In the genomic region with DNA sequence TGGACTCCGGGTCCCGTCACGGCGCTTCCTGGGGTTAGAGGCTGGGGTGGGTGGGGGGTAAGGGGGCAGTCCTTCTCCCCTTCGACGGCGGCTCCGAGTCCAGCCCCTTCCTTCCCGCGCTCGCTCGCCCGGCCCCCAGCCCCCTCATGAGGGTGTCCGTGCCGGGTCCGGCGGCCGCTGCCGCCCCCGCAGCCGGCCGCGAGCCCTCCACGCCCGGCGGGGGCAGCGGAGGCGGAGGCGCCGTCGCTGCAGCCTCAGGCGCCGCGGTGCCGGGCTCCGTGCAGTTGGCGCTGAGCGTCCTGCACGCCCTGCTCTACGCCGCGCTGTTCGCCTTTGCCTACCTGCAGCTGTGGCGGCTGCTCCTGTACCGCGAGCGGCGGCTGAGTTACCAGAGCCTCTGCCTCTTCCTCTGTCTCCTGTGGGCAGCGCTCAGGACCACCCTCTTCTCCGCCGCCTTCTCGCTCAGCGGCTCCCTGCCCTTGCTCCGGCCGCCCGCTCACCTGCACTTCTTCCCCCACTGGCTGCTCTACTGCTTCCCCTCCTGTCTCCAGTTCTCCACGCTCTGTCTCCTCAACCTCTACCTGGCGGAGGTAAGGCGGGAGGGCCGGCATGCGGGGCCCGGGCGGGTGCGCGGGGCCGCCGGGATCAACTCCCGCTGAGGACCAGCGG, we compare ENCODE assay signal across 9 cellular contexts. TPM values are rescaled to one million over a fixed set of nuclear protein-coding genes. Genes with fewer than 3 reads are reported as not detected.
DNase-seq lines count a peak whose midpoint lies in the region; ATAC-seq, FAIRE-seq and TF ChIP-seq lines count a peak whose summit lies in the region.
"Had no signal": no experiment of that assay in that cellular context is flagged by ENCODE, and none has a peak within 500 bp of the region (broad histone marks: within the 10 kb centered on the region; RNA-seq: fewer than 3 reads in every experiment).

No MANE protein-coding gene starts in this region.

- TF ChIP-seq CTCF in bronchial epithelial cell (IDR thresholded peaks at IDR 0.05; ENCODE audit: insufficient read depth, low read length, severe bottlenecking), result no peak

- DNase-seq in Caki2 (ENCODE audit: low read depth) (peak; percentile 14), KG1 (lab: John Stamatoyannopoulos, UW) (peak; percentile 10), bronchial epithelial cell (ENCODE audit: low read depth) (no peak), left colon (peak in 1 of 2 donors; percentile 61), mesenteric fat pad (ENCODE audit: low spot score) (no peak)
- DNase-seq in T-helper 2 cell treated with Interferon-gamma antibody and Interleukin-4, amounts not matched to agents 5 μg/mL and 100 μg/mL, for 36 hours (ENCODE audit: low spot score), result peak; percentile 41
- DNase-seq in stimulated activated CD4-positive, alpha-beta T cell treated with anti-CD3 and anti-CD28 coated beads, Interleukin-4, amount 100 ng/mL, for 24 hours, result peak; percentile 27

- ATAC-seq in GM21723 (IDR thresholded peaks at IDR 0.05; ENCODE audit: unreplicated experiment), result peak; percentile 32
- peak; percentile 21 for ATAC-seq in left colon

- H3K36me3 ChIP-seq in bronchial epithelial cell (ENCODE audit: control insufficient read depth, insufficient read depth, low read length), result no peaks in the 10 kb centered on the region

- in situ Hi-C loops in Caki2 (cut with HindIII; ENCODE audit: low pct_unique_long_range_greater_than_20kb, low sequenced_read_pairs), result no loop called here

- H3K9me3 Mint-ChIP-seq in T-helper 2 cell treated with Interferon-gamma antibody and Interleukin-4, amounts not matched to agents 5 μg/mL and 100 μg/mL, for 36 hours, result no peaks in the 10 kb centered on the region

- H3K27me3 Mint-ChIP-seq in T-helper 2 cell treated with Interferon-gamma antibody and Interleukin-4, amounts not matched to agents 5 μg/mL and 100 μg/mL, for 36 hours (ENCODE audit: low read depth), result peaks cover 38% of the 10 kb centered on the region

- intact Hi-C loops in left colon (cut with DNase I, micrococcal nuclease), result no loop called here

- FAIRE-seq in bronchial epithelial cell (lab: Jason Lieb, UNC), result no peak

- H3K27me3 ChIP-seq in bronchial epithelial cell (ENCODE audit: control insufficient read depth, insufficient read depth, low read length), result no peaks in the 10 kb centered on the region

- peak overlapping the region; percentile 76 for H3K27ac Mint-ChIP-seq in T-helper 2 cell treated with Interferon-gamma antibody and Interleukin-4, amounts not matched to agents 5 μg/mL and 100 μg/mL, for 36 hours

- no peaks in the 10 kb centered on the region for H3K36me3 Mint-ChIP-seq in T-helper 2 cell treated with Interferon-gamma antibody and Interleukin-4, amounts not matched to agents 5 μg/mL and 100 μg/mL, for 36 hours (ENCODE audit: low read depth)

- H3K4me3 ChIP-seq in bronchial epithelial cell (ENCODE audit: low read depth, low read length), result peak overlapping the region; percentile 54

- H3K4me1 Mint-ChIP-seq in T-helper 2 cell treated with Interferon-gamma antibody and Interleukin-4, amounts not matched to agents 5 μg/mL and 100 μg/mL, for 36 hours (ENCODE audit: low read depth), result peaks cover 27% of the 10 kb centered on the region

- peak overlapping the region; percentile 95 for H3K4me3 Mint-ChIP-seq in T-helper 2 cell treated with Interferon-gamma antibody and Interleukin-4, amounts not matched to agents 5 μg/mL and 100 μg/mL, for 36 hours

RNA-seq across cellular contexts. Expression of a gene that starts 0.5 kb away (rescaled TPM):
- total RNA-seq in Caki2 (2014; rRNA removed; shearing (Covaris generic); ENCODE audit: low replicate concordance), result not detected in 2 replicates
- total RNA-seq in bronchial epithelial cell (under 0.01 and 0.26 TPM in 2 replicates), left colon (under 1 TPM; 0.15 to 0.39 TPM), mesenteric fat pad (0.13 TPM)
- total RNA-seq: NCI-H460 had no signal

RNA-seq across cellular contexts. Expression of a gene that starts 0.8 kb away (rescaled TPM):
- 0.26 and 0.27 TPM in 2 replicates for total RNA-seq in Caki2 (2014; rRNA removed; shearing (Covaris generic); ENCODE audit: low replicate concordance)
- total RNA-seq in bronchial epithelial cell (0.79 and 1.0 TPM in 2 replicates), left colon (1 to 10 TPM; 8.0 to 8.3 TPM), mesenteric fat pad (3.6 TPM)

Comparison
In these comparisons a context has a peak if more than half of its experiments do, and no peak if none do; other contexts are left out.
1. DNase-seq: peak in Caki2 (single experiment), KG1 (single experiment), T-helper 2 cell treated with Interferon-gamma antibody and Interleukin-4, amounts not matched to agents 5 μg/mL and 100 μg/mL, for 36 hours (single experiment) and stimulated activated CD4-positive, alpha-beta T cell treated with anti-CD3 and anti-CD28 coated beads, Interleukin-4, amount 100 ng/mL, for 24 hours (single experiment); none in bronchial epithelial cell (single experiment) and mesenteric fat pad (single experiment).